Comparison of ENCODE assay signal across 14 cellular contexts in the genomic region with DNA sequence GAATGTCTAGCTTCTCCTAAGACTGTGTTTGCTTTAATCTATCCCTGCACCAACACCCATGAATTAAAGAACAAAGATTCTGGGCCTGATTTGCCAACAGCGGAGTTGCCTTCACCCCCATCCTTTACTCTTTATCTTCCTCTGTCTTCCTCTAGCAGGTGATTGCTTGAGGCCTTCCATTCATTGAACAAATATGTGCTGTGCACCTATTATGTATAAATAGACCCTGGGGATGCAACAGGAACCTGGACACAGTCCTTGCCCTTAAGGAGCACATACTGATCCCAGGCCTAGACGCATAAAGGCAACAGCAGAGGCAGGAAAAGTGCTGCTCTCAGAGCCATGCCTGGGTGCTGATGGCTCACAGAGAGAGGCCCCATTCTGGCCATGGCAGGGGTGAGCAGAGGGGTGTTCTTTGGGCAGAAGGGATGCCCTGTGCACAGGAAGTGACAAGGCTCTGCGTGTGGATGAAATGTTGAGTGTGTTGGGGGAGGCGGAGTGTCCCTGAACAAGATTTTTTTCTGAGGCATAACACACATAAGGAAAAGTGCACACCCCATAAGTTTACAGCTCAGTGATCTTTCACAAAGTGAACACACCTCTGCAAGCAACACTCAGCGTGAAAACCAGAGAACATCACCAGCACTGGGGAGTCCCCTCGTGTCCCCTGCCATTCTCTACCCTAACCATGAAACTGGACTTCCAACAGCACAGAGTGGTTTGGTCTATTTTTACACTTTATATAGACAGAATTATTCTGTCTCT.
DNase-seq lines count a peak whose midpoint lies in the region; ATAC-seq, FAIRE-seq and TF ChIP-seq lines count a peak whose summit lies in the region.
"Had no signal": no experiment of that assay in that cellular context is flagged by ENCODE, and none has a peak within 500 bp of the region (broad histone marks: within the 10 kb centered on the region; RNA-seq: fewer than 3 reads in every experiment).

No MANE protein-coding gene starts in this region.

- no peaks in the 10 kb centered on the region for H3K36me3 Mint-ChIP-seq in activated B cell treated with CpG ODN at 0.5 μM for 24 hours (ENCODE audit: low read depth)
- H3K36me3 Mint-ChIP-seq: CD4-positive, alpha-beta memory T cell; stimulated activated effector memory CD8-positive, alpha-beta T cell treated with anti-CD3 and anti-CD28 coated beads, Interleukin-12 subunit alpha, Interleukin-12 subunit beta, amount 100 ng/mL, for 72 hours had no signal

- POLR2A ChIA-PET in activated B cell treated with CpG ODN at 0.5 μM for 24 hours (lab: Charles Lee): interaction anchor here (0.6 kb wide), 1 partner anchor 246 kb away, joined by 5 read pairs; no protein-coding TSS in a partner anchor

- H3K36me3 ChIP-seq in BE2C (no peaks in the 10 kb centered on the region), small intestine (ENCODE audit: control insufficient read depth in 2 of 2, insufficient read depth in 2 of 2, low read length in 2 of 2) (no peaks in the 10 kb centered on the region), uterus (no peaks in the 10 kb centered on the region)

- no peak for DNase-seq in activated B cell treated with CpG ODN at 0.5 μM for 24 hours
- no peak for DNase-seq in BE2C
- DNase-seq in small intestine: no peak
- DNase-seq in uterus: no peak
- DNase-seq in NCI-H446 (lab: John Stamatoyannopoulos, UW): no peak
- DNase-seq: activated T-cell treated with anti-CD3 and anti-CD28 coated beads, Interleukin-2, amount 50 U/mL, for 72 hours; CD4-positive, alpha-beta memory T cell; effector CD8-positive, alpha-beta T cell; foreskin melanocyte; GF-D8 had no signal

- peaks cover 14% of the 10 kb centered on the region for H3K4me1 Mint-ChIP-seq in activated B cell treated with CpG ODN at 0.5 μM for 24 hours

- TF ChIP-seq CTCF in activated B cell treated with CpG ODN at 0.5 μM for 24 hours (IDR thresholded peaks at IDR 0.05) (no peak), BE2C (IDR thresholded peaks at IDR 0.05; ENCODE audit: low read depth, low read length) (no peak), uterus (IDR thresholded peaks at IDR 0.05) (no peak)

- CTCF ChIA-PET in activated B cell treated with CpG ODN at 0.5 μM for 24 hours (lab: Charles Lee): no interaction called here

- H3K4me1 ChIP-seq in BE2C: no peaks in the 10 kb centered on the region
- H3K4me1 ChIP-seq in small intestine (ENCODE audit: control insufficient read depth in 2 of 2, insufficient read depth in 1 of 2, low read depth in 1 of 2, low read length in 1 of 2): no peaks in the 10 kb centered on the region
- no peaks in the 10 kb centered on the region for H3K4me1 ChIP-seq in uterus

- peaks cover 5% of the 10 kb centered on the region for H3K27me3 Mint-ChIP-seq in activated B cell treated with CpG ODN at 0.5 μM for 24 hours

- H3K9me3 ChIP-seq in BE2C (no peaks in the 10 kb centered on the region), small intestine (ENCODE audit: control insufficient read depth, low read depth) (no peaks in the 10 kb centered on the region), uterus (no peaks in the 10 kb centered on the region)

- H3K27me3 ChIP-seq in BE2C (no peaks in the 10 kb centered on the region), small intestine (ENCODE audit: control insufficient read depth in 2 of 2, insufficient read depth in 2 of 2, low read length in 2 of 2) (no peaks in the 10 kb centered on the region), uterus (no peaks in the 10 kb centered on the region)

- 71 to 91% (median 89%) methylated on average over 6 of the region's 6 CpGs for WGBS in small intestine, 3 donors

- no peaks in the 10 kb centered on the region for H3K9me3 Mint-ChIP-seq in activated B cell treated with CpG ODN at 0.5 μM for 24 hours
- H3K9me3 Mint-ChIP-seq: activated T-cell treated with anti-CD3 and anti-CD28 coated beads, Interleukin-2, amount 50 U/mL, for 72 hours; CD4-positive, alpha-beta memory T cell; stimulated activated effector memory CD8-positive, alpha-beta T cell treated with anti-CD3 and anti-CD28 coated beads, Interleukin-12 subunit alpha, Interleukin-12 subunit beta, amount 100 ng/mL, for 72 hours had no signal

- intact Hi-C loops in activated B cell treated with CpG ODN at 0.5 μM for 24 hours (cut with micrococcal nuclease): no loop called here
- intact Hi-C loops in uterus (cut with DNase I; ENCODE audit: low total_unique reads): no loop called here

- H3K27ac ChIP-seq in small intestine (ENCODE audit: low read depth in 1 of 2, low read length in 1 of 2) (no peak overlapping the region), uterus (no peak overlapping the region)

- H3K4me3 Mint-ChIP-seq in activated B cell treated with CpG ODN at 0.5 μM for 24 hours: no peak overlapping the region
- H3K4me3 Mint-ChIP-seq: activated T-cell treated with anti-CD3 and anti-CD28 coated beads, Interleukin-2, amount 50 U/mL, for 72 hours; CD4-positive, alpha-beta memory T cell; stimulated activated effector memory CD8-positive, alpha-beta T cell treated with anti-CD3 and anti-CD28 coated beads, Interleukin-12 subunit alpha, Interleukin-12 subunit beta, amount 100 ng/mL, for 72 hours had no signal

- ATAC-seq in GM18517 (IDR thresholded peaks at IDR 0.05; ENCODE audit: unreplicated experiment) (peak; percentile 64), GM21360 (IDR thresholded peaks at IDR 0.05; ENCODE audit: unreplicated experiment) (peak; percentile 51), HG02981 (IDR thresholded peaks at IDR 0.05; ENCODE audit: unreplicated experiment) (peak; percentile 46), activated B cell treated with CpG ODN at 0.5 μM for 24 hours (ENCODE audit: low read depth) (peak; percentile 58)
- ATAC-seq: activated T-cell treated with anti-CD3 and anti-CD28 coated beads, Interleukin-2, amount 50 U/mL, for 72 hours; stimulated activated effector memory CD8-positive, alpha-beta T cell treated with anti-CD3 and anti-CD28 coated beads, Interleukin-12 subunit alpha, Interleukin-12 subunit beta, amount 100 ng/mL, for 72 hours had no signal

- TF ChIP-seq POLR2A in uterus (IDR thresholded peaks at IDR 0.05): no peak

- no peak overlapping the region for H3K27ac Mint-ChIP-seq in activated B cell treated with CpG ODN at 0.5 μM for 24 hours
- H3K27ac Mint-ChIP-seq: activated T-cell treated with anti-CD3 and anti-CD28 coated beads, Interleukin-2, amount 50 U/mL, for 72 hours; stimulated activated effector memory CD8-positive, alpha-beta T cell treated with anti-CD3 and anti-CD28 coated beads, Interleukin-12 subunit alpha, Interleukin-12 subunit beta, amount 100 ng/mL, for 72 hours had no signal

- FAIRE-seq in small intestine (lab: Jason Lieb, UNC): no peak

- H3K4me3 ChIP-seq in BE2C (ENCODE audit: low read depth, low read length) (no peak overlapping the region), small intestine (ENCODE audit: low read depth in 1 of 2, low read length in 2 of 2) (no peak overlapping the region), uterus (no peak overlapping the region)
